1 cellular context compared by ENCODE assay signal in genomic region chrX:136909706-136910564, GRCh38.
TF ChIP-seq lines count a peak whose summit lies in the region.

No MANE protein-coding gene starts in this region.

TF ChIP-seq in K562, 482 proteins besides CTCF, POLR2A, EP300 and RAD21 (continued from another document and continues in another):
- no peak for TF ChIP-seq TFE3 (CRISPR knock-in tag; IDR thresholded peaks at IDR 0.05)
- no peak for TF ChIP-seq CHD2 (IDR thresholded peaks at IDR 0.05; ENCODE audit: low read depth, low read length)
- TF ChIP-seq BMI1 (IDR thresholded peaks at IDR 0.05; ENCODE audit: low read length) = no peak
- TF ChIP-seq PRMT5 (CRISPR knock-in tag; IDR thresholded peaks at IDR 0.05) = no peak
- TF ChIP-seq KAT8 (IDR thresholded peaks at IDR 0.05; ENCODE audit: low read depth) = no peak
- TF ChIP-seq GTF2A2 (tag; IDR thresholded peaks at IDR 0.05) = no peak
- no peak for TF ChIP-seq CBX3 (IDR thresholded peaks at IDR 0.05; ENCODE audit: borderline replicate concordance in 1 of 2, low read length in 2 of 2)
- TF ChIP-seq ARHGAP35 (IDR thresholded peaks at IDR 0.05; ENCODE audit: partially characterized antibody) = peak; percentile 47
- TF ChIP-seq ZNF707 (CRISPR knock-in tag; conservative IDR thresholded peaks at IDR 0.05) = no peak
- TF ChIP-seq KLF13 (tag; IDR thresholded peaks at IDR 0.05; ENCODE audit: borderline replicate concordance, low read depth) = no peak
- TF ChIP-seq ZMIZ1 (IDR thresholded peaks at IDR 0.05; ENCODE audit: low read depth in 2 of 2, low read length in 2 of 2) = no peak
- TF ChIP-seq ZNF584 (CRISPR knock-in tag; IDR thresholded peaks at IDR 0.05; ENCODE audit: low read depth) = no peak
- peak; percentile 89 for TF ChIP-seq VEZF1 (CRISPR knock-in tag; IDR thresholded peaks at IDR 0.05)
- TF ChIP-seq CTCFL (IDR thresholded peaks at IDR 0.05; ENCODE audit: borderline replicate concordance, insufficient read depth, low read depth, low read length, poor library complexity, severe bottlenecking) = no peak
- TF ChIP-seq LCOR (CRISPR knock-in tag; IDR thresholded peaks at IDR 0.05) = peak; percentile 85
- TF ChIP-seq ZNF589 (CRISPR knock-in tag; IDR thresholded peaks at IDR 0.05; ENCODE audit: low read depth) = no peak
- no peak for TF ChIP-seq KLF1 (tag; IDR thresholded peaks at IDR 0.05)
- no peak for TF ChIP-seq SRSF1 (IDR thresholded peaks at IDR 0.05; ENCODE audit: low read depth, low read length)
- no peak for TF ChIP-seq ZNF165 (CRISPR knock-in tag; IDR thresholded peaks at IDR 0.05; ENCODE audit: borderline replicate concordance)
- TF ChIP-seq HOXB6 (CRISPR knock-in tag; IDR thresholded peaks at IDR 0.05; ENCODE audit: borderline replicate concordance) = no peak
- TF ChIP-seq POLR3A (IDR thresholded peaks at IDR 0.05; ENCODE audit: borderline replicate concordance, extremely low read depth, insufficient read depth, insufficient read length) = no peak
- TF ChIP-seq HNRNPL (IDR thresholded peaks at IDR 0.05; ENCODE audit: low read depth, low read length) = no peak
- no peak for TF ChIP-seq HDAC8 (tag; IDR thresholded peaks at IDR 0.05)
- TF ChIP-seq ZNF766 (CRISPR knock-in tag; conservative IDR thresholded peaks at IDR 0.05) = no peak
- peak; percentile 61 for TF ChIP-seq NFRKB (IDR thresholded peaks at IDR 0.05; ENCODE audit: low read depth)
- no peak for TF ChIP-seq ESRRB (CRISPR knock-in tag; IDR thresholded peaks at IDR 0.05; ENCODE audit: borderline replicate concordance)
- TF ChIP-seq CREB5 (CRISPR knock-in tag; IDR thresholded peaks at IDR 0.05) = no peak
- no peak for TF ChIP-seq ZNF561 (CRISPR knock-in tag; conservative IDR thresholded peaks at IDR 0.05)
- TF ChIP-seq HMGN3 (IDR thresholded peaks at IDR 0.05; ENCODE audit: borderline replicate concordance, extremely low read depth, insufficient read length, low read depth, low read length) = no peak
- TF ChIP-seq ZBTB12 (CRISPR knock-in tag; IDR thresholded peaks at IDR 0.05) = no peak
- TF ChIP-seq ETV5 (CRISPR knock-in tag; IDR thresholded peaks at IDR 0.05; ENCODE audit: low read depth) = no peak; the same call in 1 of the 2 replicates
- TF ChIP-seq CCNT2 (IDR thresholded peaks at IDR 0.05; ENCODE audit: borderline replicate concordance, extremely low read depth, insufficient read length, low read depth, low read length) = no peak
- TF ChIP-seq SPI1 (IDR thresholded peaks at IDR 0.05; ENCODE audit: borderline replicate concordance, low read depth, low read length) = peak; percentile 78
- TF ChIP-seq NFE2 (IDR thresholded peaks at IDR 0.05; ENCODE audit: low read depth) = no peak
- TF ChIP-seq NFATC3 (IDR thresholded peaks at IDR 0.05) = no peak
- TF ChIP-seq PHF8 (IDR thresholded peaks at IDR 0.05; ENCODE audit: borderline replicate concordance, low read length) = peak; percentile 31; the same call in 1 of the 2 replicates
- no peak for TF ChIP-seq TGIF2 (CRISPR knock-in tag; IDR thresholded peaks at IDR 0.05)
- no peak for TF ChIP-seq ZNF124 (CRISPR knock-in tag; IDR thresholded peaks at IDR 0.05)
- no peak for TF ChIP-seq HMG20B (CRISPR knock-in tag; IDR thresholded peaks at IDR 0.05)
- TF ChIP-seq ELF2 (CRISPR knock-in tag; IDR thresholded peaks at IDR 0.05) = no peak
- no peak for TF ChIP-seq GATAD2B (IDR thresholded peaks at IDR 0.05; ENCODE audit: borderline replicate concordance)
- TF ChIP-seq ZNF12 (CRISPR knock-in tag; IDR thresholded peaks at IDR 0.05) = no peak
- TF ChIP-seq RFX1 (IDR thresholded peaks at IDR 0.05) = no peak
- peak; percentile 65 for TF ChIP-seq SMARCA4 (IDR thresholded peaks at IDR 0.05)
- no peak for TF ChIP-seq ZNF780A (CRISPR knock-in tag; IDR thresholded peaks at IDR 0.05)
- TF ChIP-seq ZNF280A (IDR thresholded peaks at IDR 0.05; ENCODE audit: low read depth, partially characterized antibody) = no peak
- 0 out of 2 replicates have a peak, but pooled peaks have one; percentile 26 for TF ChIP-seq TFAP4 (CRISPR knock-in tag; IDR thresholded peaks at IDR 0.05; ENCODE audit: borderline replicate concordance)
- no peak for TF ChIP-seq ZBTB11 (CRISPR knock-in tag; IDR thresholded peaks at IDR 0.05)
- no peak for TF ChIP-seq SAFB (IDR thresholded peaks at IDR 0.05; ENCODE audit: borderline replicate concordance, low read depth, low read length)
- TF ChIP-seq KAT2B (IDR thresholded peaks at IDR 0.05; ENCODE audit: low read depth, low read length) = no peak
- TF ChIP-seq NFXL1 (CRISPR knock-in tag; IDR thresholded peaks at IDR 0.05) = no peak
- no peak for TF ChIP-seq CREBBP (IDR thresholded peaks at IDR 0.05; ENCODE audit: low read depth, low read length)
